8 cellular contexts compared by ENCODE assay signal in genomic region chr1:120176092-120176855, GRCh38. TPM values are rescaled to one million over a fixed set of nuclear protein-coding genes. Genes with fewer than 3 reads are reported as not detected.
DNase-seq lines count a peak whose midpoint lies in the region; ATAC-seq and TF ChIP-seq lines count a peak whose summit lies in the region.

Gene SEC22B (minus strand): TSS chr1:120176520. CDS start chr1:120176381, 139 bp downstream.

- peak; percentile 83 for DNase-seq in GM13977 (ENCODE audit: low spot score)
- peak; percentile 92 for DNase-seq in NCI-H146 (lab: John Stamatoyannopoulos, UW)
- DNase-seq in T-cell, result peak; percentile 77 to 94 (median 87)
- peak; percentile 79 to 92 for DNase-seq in heart right ventricle
- DNase-seq in posterior cingulate gyrus, result peak; percentile 78 to 98 (median 87)
- peak; percentile 87 for DNase-seq in type B pancreatic cell (ENCODE audit: extremely low spot score, unreplicated experiment)

- intact Hi-C loops in heart right ventricle (cut with DNase I) (no loop called here), posterior cingulate gyrus (cut with DNase I) (no loop called here)

- H3K4me1 ChIP-seq in heart right ventricle, result peaks cover 2 to 27% (median 15%) of the 10 kb centered on the region in 9 donors

- H3K4me3 ChIP-seq in heart right ventricle, result peak within 1 kb of the TSS; percentile 58 to 99 (median 85)

- TF ChIP-seq CTCF in GM13977 (IDR thresholded peaks at IDR 0.05; ENCODE audit: extremely low read depth, insufficient read depth, missing control alignments), result no peak
- no peak for TF ChIP-seq CTCF in heart right ventricle (IDR thresholded peaks at IDR 0.05)
- no peak for TF ChIP-seq CTCF in type B pancreatic cell (conservative IDR thresholded peaks at IDR 0.05)

- CTCF ChIA-PET in T-cell (lab: Charles Lee), result interaction anchor here in 1 of 2 donors (0.8 to 1.0 kb wide), 2 partner anchors 189 to 368 kb away, joined by 3 read pairs; no protein-coding TSS in a partner anchor

- in situ Hi-C loops in GM13977 (cut with MboI; ENCODE audit: low pct_unique_long_range_greater_than_20kb, low sequenced_read_pairs, unreplicated experiment), result no loop called here

- H3K27ac Mint-ChIP-seq in T-cell, result peak within 1 kb of the TSS; percentile 91 to 96
- H3K27ac Mint-ChIP-seq in type B pancreatic cell, result peak within 1 kb of the TSS; percentile 97

- H3K27me3 ChIP-seq in heart right ventricle, result no peaks in the 10 kb centered on the region

- WGBS in adipose tissue, 3 donors, result 2 to 3% (median 2%) methylated on average over 39 of the region's 39 CpGs
- 2 to 3% methylated on average over 38 to 39 of the region's 39 CpGs for WGBS in heart right ventricle, 2 donors

- H3K4me1 Mint-ChIP-seq in T-cell (peaks cover 17 to 24% (median 23%) of the 10 kb centered on the region in 3 donors), type B pancreatic cell (ENCODE audit: unreplicated experiment) (peaks cover 15% of the 10 kb centered on the region)

- H3K27me3 Mint-ChIP-seq in T-cell (no peaks in the 10 kb centered on the region), type B pancreatic cell (no peaks in the 10 kb centered on the region)

- peak within 1 kb of the TSS; percentile 95 to 97 (median 96) for H3K4me3 Mint-ChIP-seq in T-cell
- H3K4me3 Mint-ChIP-seq in type B pancreatic cell, result peak within 1 kb of the TSS; percentile 95

- POLR2A ChIA-PET in T-cell (lab: Charles Lee), result no interaction called here

- no peaks in the 10 kb centered on the region for H3K36me3 ChIP-seq in heart right ventricle

- H3K9me3 Mint-ChIP-seq in T-cell, result no peaks in the 10 kb centered on the region
- no peaks in the 10 kb centered on the region for H3K9me3 Mint-ChIP-seq in type B pancreatic cell

- no peaks in the 10 kb centered on the region for H3K36me3 Mint-ChIP-seq in T-cell
- no peaks in the 10 kb centered on the region for H3K36me3 Mint-ChIP-seq in type B pancreatic cell

- H3K27ac ChIP-seq in adipose tissue (ENCODE audit: low read depth, low read length) (peak within 1 kb of the TSS; percentile 75), heart right ventricle (peak within 1 kb of the TSS; percentile 63 to 96 (median 92))

- ATAC-seq in HG02870 (IDR thresholded peaks at IDR 0.05; ENCODE audit: unreplicated experiment) (peak; percentile 98), T-cell (replicated peaks in 1 of 4) (peak; percentile 97 to 99 (median 99)), heart right ventricle (peak; percentile 92 to 96 (median 94))

- no peaks in the 10 kb centered on the region for H3K9me3 ChIP-seq in heart right ventricle

RNA-seq across cellular contexts. Expression of gene SEC22B, which starts in this region (rescaled TPM):
- total RNA-seq in T-cell (10 to 100 TPM; 29.8 to 33.9 (median 31.2) TPM), heart right ventricle (10 to 100 TPM; 12.9 to 18.5 (median 15.5) TPM), type B pancreatic cell (ENCODE audit: low replicate concordance) (24.3 and 30.0 TPM in 2 replicates)
- polyA plus RNA-seq in adipose tissue (10 to 100 TPM; 10.9 to 30.4 (median 17.2) TPM), heart right ventricle (10 to 100 TPM; 12.1 to 14.7 TPM)

Comparison
In these comparisons a context has a peak if more than half of its experiments do, and no peak if none do; other contexts are left out.
1. Peak in every context shown above with its lines: DNase-seq, ATAC-seq, H3K4me3 ChIP-seq and H3K27ac ChIP-seq.